Comparison of ENCODE assay signal across 1 cellular context in the genomic region with DNA sequence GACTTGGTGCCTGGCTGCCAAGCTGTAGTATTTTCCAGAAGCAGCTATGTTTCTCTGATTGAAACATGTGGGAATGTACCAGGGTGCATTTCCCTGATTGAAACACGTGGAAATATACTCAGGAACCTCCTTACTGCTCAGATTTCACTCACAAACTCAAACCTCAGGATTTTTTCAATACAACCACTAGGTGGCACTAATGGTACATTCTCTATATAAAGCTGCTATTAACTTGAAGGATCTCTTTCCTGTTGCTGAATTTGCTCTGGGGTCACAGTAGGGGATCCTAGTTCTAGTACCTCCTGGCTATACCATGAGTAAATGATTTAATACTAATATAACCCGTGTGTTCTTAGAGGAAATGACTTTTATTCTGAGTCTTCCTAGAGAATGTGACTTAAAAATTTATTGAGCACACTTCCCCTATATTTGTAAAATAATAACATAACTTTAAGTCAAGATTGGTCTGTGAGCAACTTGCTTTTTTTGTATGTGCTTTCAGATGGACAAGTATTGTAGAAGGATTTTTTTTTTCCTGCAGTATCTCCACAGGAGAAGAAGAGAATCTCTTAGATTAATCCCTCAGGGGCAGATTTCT.
TF ChIP-seq lines count a peak whose summit lies in the region.

No MANE protein-coding gene starts in this region.

TF ChIP-seq in GM23338, 12 proteins besides CTCF, POLR2A, EP300 and RAD21 (continued from another document):
- no peak for TF ChIP-seq ZNF331 (CRISPR knock-in tag; IDR thresholded peaks at IDR 0.05; ENCODE audit: low read depth)
- no peak for TF ChIP-seq CREB1 (CRISPR knock-in tag; IDR thresholded peaks at IDR 0.05; ENCODE audit: low read depth)
- no peak for TF ChIP-seq NANOG (IDR thresholded peaks at IDR 0.05; ENCODE audit: borderline replicate concordance)
- TF ChIP-seq STAT1 (IDR thresholded peaks at IDR 0.05; ENCODE audit: unreplicated experiment), result no peak
- no peak for TF ChIP-seq ZNF114 (CRISPR knock-in tag; IDR thresholded peaks at IDR 0.05)
- TF ChIP-seq, protein P1, sequence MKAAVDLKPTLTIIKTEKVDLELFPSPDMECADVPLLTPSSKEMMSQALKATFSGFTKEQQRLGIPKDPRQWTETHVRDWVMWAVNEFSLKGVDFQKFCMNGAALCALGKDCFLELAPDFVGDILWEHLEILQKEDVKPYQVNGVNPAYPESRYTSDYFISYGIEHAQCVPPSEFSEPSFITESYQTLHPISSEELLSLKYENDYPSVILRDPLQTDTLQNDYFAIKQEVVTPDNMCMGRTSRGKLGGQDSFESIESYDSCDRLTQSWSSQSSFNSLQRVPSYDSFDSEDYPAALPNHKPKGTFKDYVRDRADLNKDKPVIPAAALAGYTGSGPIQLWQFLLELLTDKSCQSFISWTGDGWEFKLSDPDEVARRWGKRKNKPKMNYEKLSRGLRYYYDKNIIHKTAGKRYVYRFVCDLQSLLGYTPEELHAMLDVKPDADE (IDR thresholded peaks at IDR 0.05), result no peak
- TF ChIP-seq POLR2AphosphoS5 (IDR thresholded peaks at IDR 0.05; ENCODE audit: low read depth), result no peak
TF ChIP-seq in GM23338: peak in this region for 0.
